In genomic region chr9:28600226-28600625, GRCh38 we compare ENCODE assay signal across 28 cellular contexts.
"Had no signal": no experiment of that assay in that cellular context is flagged by ENCODE, and none has a peak within 500 bp of the region (broad histone marks: within the 10 kb centered on the region; RNA-seq: fewer than 3 reads in every experiment).

No MANE protein-coding gene starts in this region.

- DNase-seq: activated CD4-positive, alpha-beta memory T cell treated with anti-CD3 and anti-CD28 coated beads, Interleukin-2, amount 10 ng/mL, durations not matched to agents 7 days and 5 days; activated CD4-positive, alpha-beta T cell treated with anti-CD3 and anti-CD28 coated beads for 36 hours; activated CD4-positive, alpha-beta T cell treated with anti-CD3 and anti-CD28 coated beads, Interleukin-2, amount 10 ng/mL, durations not matched to agents 24 days and 14 days; activated CD4-positive, alpha-beta T cell treated with anti-CD3 and anti-CD28 coated beads, Interleukin-2, amount 50 U/mL, for 4 hours; activated CD4-positive, CD25-positive, alpha-beta regulatory T cell; activated CD4-positive, CD25-positive, alpha-beta regulatory T cell treated with anti-CD3 and anti-CD28 coated beads, Interleukin-2, amount 50 U/mL, for 72 hours; activated CD8-positive, alpha-beta memory T cell treated with anti-CD3 and anti-CD28 coated beads, Interleukin-2, amount 50 U/mL, for 48 hours; activated gamma-delta T cell; activated naive CD4-positive, alpha-beta T cell; activated naive CD4-positive, alpha-beta T cell treated with anti-CD3 and anti-CD28 coated beads, Interleukin-2, amount 10 ng/mL, durations not matched to agents 7 days and 5 days; activated naive CD8-positive, alpha-beta T cell treated with anti-CD3 and anti-CD28 coated beads, Interleukin-2, amount 10 ng/mL, durations not matched to agents 7 days and 5 days; activated T-cell treated with anti-CD3 and anti-CD28 coated beads for 4 hours; activated T-cell treated with anti-CD3 and anti-CD28 coated beads, Interleukin-2, amount 50 U/mL, for 24 hours; activated T-cell treated with anti-CD3 and anti-CD28 coated beads, Interleukin-2, amount 50 U/mL, for 72 hours; central memory CD4-positive, alpha-beta T cell; cerebellar nuclear complex; colonic mucosa; effector CD8-positive, alpha-beta T cell; esophagus squamous epithelium; gastrocnemius medialis; T-helper 2 cell had no signal

- H3K4me3 ChIP-seq: ascending aorta, breast epithelium, cardiac muscle cell, colonic mucosa, esophagus squamous epithelium, gastrocnemius medialis had no signal

- FAIRE-seq: endometrium, endothelial cell of umbilical vein had no signal

- H3K4me1 ChIP-seq: ascending aorta, breast epithelium, colonic mucosa, esophagus squamous epithelium, gastrocnemius medialis had no signal

- H3K9me3 ChIP-seq: ascending aorta, breast epithelium, colonic mucosa, esophagus squamous epithelium, gastrocnemius medialis had no signal

- ATAC-seq: activated CD4-positive, alpha-beta T cell treated with anti-CD3 and anti-CD28 coated beads for 36 hours; activated naive CD4-positive, alpha-beta T cell treated with anti-CD3 and anti-CD28 coated beads, Interleukin-2, amount 50 U/mL, for 72 hours; activated T-cell treated with anti-CD3 and anti-CD28 coated beads, Interleukin-2, amount 50 U/mL, for 72 hours; gastrocnemius medialis had no signal

- H3K27me3 ChIP-seq: ascending aorta, breast epithelium, cardiac muscle cell, colonic mucosa, esophagus squamous epithelium, gastrocnemius medialis had no signal

- H3K36me3 ChIP-seq: ascending aorta, breast epithelium, cardiac muscle cell, colonic mucosa, esophagus squamous epithelium, gastrocnemius medialis had no signal

- H3K27ac ChIP-seq: ascending aorta, breast epithelium, cardiac muscle cell, colonic mucosa, epithelial cell of prostate, esophagus squamous epithelium, gastrocnemius medialis had no signal
